Comparison of ENCODE assay signal across 24 cellular contexts in genomic region chr1:86782482-86782881, GRCh38.
"Had no signal": no experiment of that assay in that cellular context is flagged by ENCODE, and none has a peak within 500 bp of the region (broad histone marks: within the 10 kb centered on the region; RNA-seq: fewer than 3 reads in every experiment).

No MANE protein-coding gene starts in this region.

- H3K4me3 ChIP-seq: neural progenitor cell, ovary, psoas muscle, skin epidermis, stomach, thoracic aorta, thyroid gland, tibial nerve, upper lobe of right lung, uterus had no signal

- H3K4me2 ChIP-seq: neural progenitor cell had no signal

- H3K27ac ChIP-seq: neural progenitor cell, ovary, parathyroid adenoma, psoas muscle, skin epidermis, stomach, thoracic aorta, thyroid gland, tibial nerve, upper lobe of right lung, uterus had no signal

- H2AFZ ChIP-seq: neural progenitor cell, parathyroid adenoma had no signal

- ATAC-seq: naive thymus-derived CD4-positive, alpha-beta T cell; natural killer cell; psoas muscle; right cardiac atrium; sciatic nerve; stimulated activated effector memory CD8-positive, alpha-beta T cell treated with anti-CD3 and anti-CD28 coated beads, Interleukin-12 subunit alpha, Interleukin-12 subunit beta, amount 100 ng/mL, for 72 hours; stimulated activated naive B cell treated with anti-CD40 and anti-IgM and Interleukin-4, amounts not matched to agents 10 μg/mL and 1 μg/mL and 100 μg/mL, for 72 hours; upper lobe of right lung had no signal

- H3K9ac ChIP-seq: neural progenitor cell, parathyroid adenoma had no signal

- DNase-seq: naive thymus-derived CD4-positive, alpha-beta T cell; natural killer cell; occipital lobe; ovary; posterior cingulate gyrus; psoas muscle; right cardiac atrium; stimulated activated CD4-positive, alpha-beta T cell treated with anti-CD3 and anti-CD28 coated beads, Interleukin-15, amount 100 ng/mL, for 24 hours; stimulated activated CD4-positive, alpha-beta T cell treated with anti-CD3 and anti-CD28 coated beads, Interleukin-2, amount 100 ng/mL, for 24 hours; stimulated activated CD4-positive, alpha-beta T cell treated with anti-CD3 and anti-CD28 coated beads, Interleukin-2, amount 100 ng/mL, for 48 hours; stimulated activated CD4-positive, alpha-beta T cell treated with anti-CD3 and anti-CD28 coated beads, Interleukin-4, amount 100 ng/mL, for 24 hours; stimulated activated naive B cell treated with anti-CD40 and anti-IgM and Interleukin-4, amounts not matched to agents 10 μg/mL and 1 μg/mL and 100 μg/mL, for 72 hours; stimulated activated naive CD4-positive, alpha-beta T cell treated with Interleukin-2 at 50 U/mL for 16 hours; stomach; thyroid gland; upper lobe of right lung; uterus had no signal

- H3K9me3 ChIP-seq: ovary, thoracic aorta, thyroid gland, upper lobe of right lung, uterus had no signal

- H3K36me3 ChIP-seq: neural progenitor cell, ovary, stomach, thoracic aorta, thyroid gland, tibial nerve, upper lobe of right lung, uterus had no signal

- H3K4me1 ChIP-seq: neural progenitor cell, parathyroid adenoma, thyroid gland, upper lobe of right lung, uterus had no signal

- H3K27me3 ChIP-seq: neural progenitor cell, ovary, stomach, thyroid gland, tibial nerve, upper lobe of right lung, uterus had no signal

- H3K79me2 ChIP-seq: parathyroid adenoma had no signal
